Comparison of ENCODE assay signal across 1 cellular context in genomic region chr2:195482050-195482449, GRCh38.
A peak's percentile ranks its signal among the peaks of the same experiment; 100 is the strongest.
TF ChIP-seq lines count a peak whose summit lies in the region.

No MANE protein-coding gene starts in this region.

TF ChIP-seq in SK-N-SH, 30 proteins besides CTCF, POLR2A, EP300 and RAD21 (continued from another document):
- TF ChIP-seq ZBTB33 (IDR thresholded peaks at IDR 0.05; ENCODE audit: borderline replicate concordance, low read depth) (no peak), IRF3 (IDR thresholded peaks at IDR 0.05; ENCODE audit: low read depth, low read length) (no peak), TCF12 (IDR thresholded peaks at IDR 0.05) (peak; percentile 47), NRF1 (IDR thresholded peaks at IDR 0.05; ENCODE audit: low read depth, low read length) (no peak), SIN3A (IDR thresholded peaks at IDR 0.05; ENCODE audit: borderline replicate concordance, low read depth, low read length) (no peak), GABPA (IDR thresholded peaks at IDR 0.05; ENCODE audit: low read depth) (no peak), EZH2phosphoT487 (IDR thresholded peaks at IDR 0.05; ENCODE audit: borderline replicate concordance, low read depth) (no peak), PBX3 (IDR thresholded peaks at IDR 0.05) (peak; percentile 75)
